Comparison of ENCODE assay signal across 8 cellular contexts in the genomic region with DNA sequence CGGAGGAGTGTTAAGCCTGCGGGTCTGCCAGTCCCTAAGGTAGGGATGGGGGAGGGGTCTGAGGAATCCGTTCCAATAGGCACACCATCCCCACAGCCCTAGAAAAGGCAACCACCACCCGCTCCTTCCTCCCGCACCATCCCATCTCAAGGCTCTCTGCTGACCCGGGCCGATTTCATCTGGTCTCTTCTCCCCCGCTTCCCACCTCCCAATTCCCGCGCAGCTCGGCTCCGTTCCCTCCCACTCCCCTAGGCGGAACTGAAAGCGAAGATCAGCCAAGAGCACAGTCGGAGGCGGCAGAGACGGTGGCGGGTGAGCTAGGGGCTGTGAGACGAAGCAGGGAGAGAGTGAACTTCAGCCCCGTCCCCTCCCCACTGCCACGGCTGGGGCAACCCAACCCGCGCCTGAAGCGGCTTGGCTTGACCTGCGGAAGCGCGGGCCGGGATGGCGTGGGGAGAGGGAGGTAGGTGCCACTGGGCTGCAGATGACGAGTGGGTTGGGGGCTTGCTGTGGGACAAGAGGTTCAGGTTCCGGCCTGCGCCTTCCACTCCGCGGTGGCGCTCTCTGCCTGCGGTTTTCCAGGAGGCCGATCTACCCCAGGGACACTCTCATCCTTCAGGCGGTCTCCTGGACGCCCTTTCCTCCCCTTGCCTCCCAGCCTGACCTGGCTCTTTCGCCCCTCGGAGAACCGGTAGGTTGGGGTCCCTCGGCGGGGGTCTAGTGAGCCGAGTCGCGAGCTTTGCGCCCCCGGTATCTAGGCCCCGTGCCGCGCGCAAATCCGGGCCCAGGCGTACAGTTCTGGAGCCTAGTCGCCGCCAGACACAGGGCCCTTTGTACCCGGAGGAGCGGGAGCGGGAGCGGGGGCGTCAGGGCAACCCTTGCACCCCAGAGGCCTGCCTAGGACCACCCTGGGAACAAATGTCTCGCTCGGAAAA. TPM values are rescaled to one million over a fixed set of nuclear protein-coding genes. Genes with fewer than 3 reads are reported as not detected.
DNase-seq lines count a peak whose midpoint lies in the region; ATAC-seq and TF ChIP-seq lines count a peak whose summit lies in the region.

A gene (plus strand): TSS at position 284 of the 935 bp plus-strand sequence. CDS start 97,591 bp downstream, outside the sequence.

- H3K27ac ChIP-seq in iPS DF 6.9 (ENCODE audit: low read length) (no peak within 1 kb of the TSS), PC-3 (ENCODE audit: low read length) (no peak within 1 kb of the TSS)

- ATAC-seq in HG02588 (IDR thresholded peaks at IDR 0.05; ENCODE audit: unreplicated experiment), result peak; percentile 65
- no peak for ATAC-seq in PC-3

- no peaks in the 10 kb centered on the region for H3K9me2 ChIP-seq in PC-3 (replicated peaks; ENCODE audit: low read length)

- intact Hi-C loops in CD14-positive monocyte (cut with micrococcal nuclease) (no loop called here), PC-3 (cut with micrococcal nuclease) (no loop called here)

- no peaks in the 10 kb centered on the region for H4K20me1 ChIP-seq in PC-3 (ENCODE audit: low read length)

- peaks cover 0 to 8% (median 0%) of the 10 kb centered on the region in 7 donors for H3K9me3 Mint-ChIP-seq in CD14-positive monocyte
- H3K9me3 Mint-ChIP-seq in activated CD4-positive, alpha-beta T cell treated with anti-CD3 and anti-CD28 coated beads, Interleukin-2, amount 10 ng/mL, durations not matched to agents 7 days and 5 days, result no peaks in the 10 kb centered on the region

- no CpG with 5 or more reads among the region's 64 CpGs for WGBS in iPS DF 6.9 (ENCODE audit: insufficient coverage, insufficient read length)

- no peak within 1 kb of the TSS for H3K27ac Mint-ChIP-seq in CD14-positive monocyte
- peak within 1 kb of the TSS; percentile 31 for H3K27ac Mint-ChIP-seq in activated CD4-positive, alpha-beta T cell treated with anti-CD3 and anti-CD28 coated beads, Interleukin-2, amount 10 ng/mL, durations not matched to agents 7 days and 5 days

- no peaks in the 10 kb centered on the region for H3K4me1 Mint-ChIP-seq in CD14-positive monocyte
- peaks cover 2% of the 10 kb centered on the region for H3K4me1 Mint-ChIP-seq in activated CD4-positive, alpha-beta T cell treated with anti-CD3 and anti-CD28 coated beads, Interleukin-2, amount 10 ng/mL, durations not matched to agents 7 days and 5 days

- H3K79me2 ChIP-seq in PC-3 (ENCODE audit: low read length), result no peaks in the 10 kb centered on the region

- H3K36me3 ChIP-seq in iPS DF 6.9 (ENCODE audit: control insufficient read depth, insufficient read depth, low read length) (no peaks in the 10 kb centered on the region), PC-3 (ENCODE audit: low read depth, low read length) (no peaks in the 10 kb centered on the region)

- CTCF ChIA-PET in activated CD4-positive, alpha-beta T cell treated with anti-CD3 and anti-CD28 coated beads, Interleukin-2, amount 10 ng/mL, durations not matched to agents 7 days and 5 days (lab: Charles Lee), result no interaction called here
- CTCF ChIA-PET in PC-3 (lab: Charles Lee), result no interaction called here

- H3K4me3 ChIP-seq in iPS DF 6.9 (ENCODE audit: low read length) (peak within 1 kb of the TSS; percentile 61; the same call in 1 of the 2 replicates), PC-3 (ENCODE audit: low read length) (no peak within 1 kb of the TSS)

- BruUV-seq in PC-3 (replicated peaks; lab: Mats Ljungman, UMichigan), result no TSS peak

- no peaks in the 10 kb centered on the region for H3F3A ChIP-seq in PC-3 (ENCODE audit: low read length, unreplicated experiment)

- H3K27me3 Mint-ChIP-seq in CD14-positive monocyte (ENCODE audit: low read depth in 3 of 3), result peaks cover 0 to 41% (median 41%) of the 10 kb centered on the region in 3 donors
- peaks cover 25% of the 10 kb centered on the region for H3K27me3 Mint-ChIP-seq in activated CD4-positive, alpha-beta T cell treated with anti-CD3 and anti-CD28 coated beads, Interleukin-2, amount 10 ng/mL, durations not matched to agents 7 days and 5 days

- no peak within 1 kb of the TSS for H2AFZ ChIP-seq in PC-3 (ENCODE audit: low read length)

- no peaks in the 10 kb centered on the region for H3K36me3 Mint-ChIP-seq in CD14-positive monocyte
- H3K36me3 Mint-ChIP-seq in activated CD4-positive, alpha-beta T cell treated with anti-CD3 and anti-CD28 coated beads, Interleukin-2, amount 10 ng/mL, durations not matched to agents 7 days and 5 days (ENCODE audit: low read depth), result no peaks in the 10 kb centered on the region

- DNase-seq in CD14-positive monocyte (ENCODE audit: low spot score) (no peak), iPS DF 6.9 (ENCODE audit: low read depth, low spot score) (no peak), OCI-M2 (lab: John Stamatoyannopoulos, UW; ENCODE audit: unreplicated experiment) (no peak), DMS 273 treated with DMSO at 0.1 percent for 48 hours (lab: John Stamatoyannopoulos, UW) (no peak), activated gamma-delta T cell (lab: John Stamatoyannopoulos, UW) (no peak), PC-3 (no peak)
- DNase-seq in activated CD4-positive, alpha-beta T cell treated with anti-CD3 and anti-CD28 coated beads, Interleukin-2, amount 10 ng/mL, durations not matched to agents 7 days and 5 days, result peak; percentile 5

- H3K9me3 ChIP-seq in iPS DF 6.9 (ENCODE audit: control insufficient read depth, insufficient read depth, low read length) (no peaks in the 10 kb centered on the region), PC-3 (ENCODE audit: low read length) (no peaks in the 10 kb centered on the region)

- POLR2A ChIA-PET in activated CD4-positive, alpha-beta T cell treated with anti-CD3 and anti-CD28 coated beads, Interleukin-2, amount 10 ng/mL, durations not matched to agents 7 days and 5 days (lab: Charles Lee), result no interaction called here
- POLR2A ChIA-PET in PC-3 (lab: Charles Lee; ENCODE audit: unreplicated experiment), result no interaction called here

- H3K4me2 ChIP-seq in PC-3 (ENCODE audit: low read length), result no peak within 1 kb of the TSS

- peak within 1 kb of the TSS; percentile 45 to 85 for H3K4me3 Mint-ChIP-seq in CD14-positive monocyte
- H3K4me3 Mint-ChIP-seq in activated CD4-positive, alpha-beta T cell treated with anti-CD3 and anti-CD28 coated beads, Interleukin-2, amount 10 ng/mL, durations not matched to agents 7 days and 5 days, result peak within 1 kb of the TSS; percentile 64

- H3K27me3 ChIP-seq in iPS DF 6.9 (ENCODE audit: control insufficient read depth, insufficient read depth, low read length), result no peaks in the 10 kb centered on the region
- H3K27me3 ChIP-seq in PC-3 (ENCODE audit: low read length), result no peaks in the 10 kb centered on the region

- no peak within 1 kb of the TSS for H3K9ac ChIP-seq in PC-3 (ENCODE audit: low read length)

- TF ChIP-seq CTCF in CD14-positive monocyte (IDR thresholded peaks at IDR 0.05) (no peak), PC-3 (conservative IDR thresholded peaks at IDR 0.05; ENCODE audit: low read depth, low read length) (no peak)

- no peaks in the 10 kb centered on the region for H3K4me1 ChIP-seq in iPS DF 6.9 (ENCODE audit: control insufficient read depth, insufficient read depth, low read length)
- no peaks in the 10 kb centered on the region for H3K4me1 ChIP-seq in PC-3 (ENCODE audit: insufficient read depth, low read length)

RNA-seq across cellular contexts. Expression of the gene that starts here (rescaled TPM):
- not detected for polyA plus RNA-seq in CD14-positive monocyte
- 1 to 10 TPM; 1.1 TPM for total RNA-seq in activated CD4-positive, alpha-beta T cell treated with anti-CD3 and anti-CD28 coated beads, Interleukin-2, amount 10 ng/mL, durations not matched to agents 7 days and 5 days
- not detected in 2 replicates for total RNA-seq in PC-3 (2014; rRNA removed)
